Comparison of ENCODE assay signal across 16 cellular contexts in the genomic region with DNA sequence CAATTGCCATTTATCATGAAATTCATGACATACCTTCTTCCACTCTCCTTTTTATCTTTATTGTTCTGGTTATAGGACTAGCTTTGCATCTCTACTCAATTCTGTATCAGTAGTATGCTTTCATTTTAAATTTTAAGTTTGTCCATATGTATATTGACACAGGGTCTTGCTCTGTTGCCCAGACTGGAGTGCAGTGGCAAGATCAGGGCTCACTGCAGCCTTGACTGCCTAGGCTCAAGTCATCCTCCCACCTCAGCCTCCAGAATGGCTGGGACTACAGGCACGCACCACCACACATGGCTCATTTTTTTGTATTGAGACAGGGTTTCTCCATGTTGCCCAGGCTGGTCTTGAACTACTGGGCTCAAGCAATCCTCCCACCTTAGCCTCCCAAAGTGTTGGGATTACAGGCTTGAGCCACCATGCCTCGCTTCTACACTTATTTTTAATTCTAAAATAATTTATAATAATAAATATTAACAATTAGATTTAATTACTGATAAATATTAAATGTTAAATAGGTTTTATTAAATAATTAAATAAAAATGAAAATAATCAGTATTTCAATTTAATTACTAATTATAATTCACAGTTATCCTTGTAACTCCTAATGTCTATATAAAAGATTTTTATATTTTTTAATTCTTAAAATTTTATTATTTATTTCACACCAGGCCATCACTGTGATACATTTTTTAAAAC. TPM values are rescaled to one million over a fixed set of nuclear protein-coding genes. Genes with fewer than 3 reads are reported as not detected.
"Had no signal": no experiment of that assay in that cellular context is flagged by ENCODE, and none has a peak within 500 bp of the region (broad histone marks: within the 10 kb centered on the region; RNA-seq: fewer than 3 reads in every experiment).

No MANE protein-coding gene starts in this region.

- H3K27ac Mint-ChIP-seq: activated T-cell treated with anti-CD3 and anti-CD28 coated beads, Interleukin-2, amount 50 U/mL, for 24 hours had no signal

- H3K27ac ChIP-seq: cardiac muscle cell, vagina had no signal

- H3K9me3 ChIP-seq: gastrocnemius medialis, heart right ventricle, left ventricle myocardium inferior, tibial nerve, vagina had no signal

- H3K9me3 Mint-ChIP-seq: activated T-cell treated with anti-CD3 and anti-CD28 coated beads, Interleukin-2, amount 50 U/mL, for 24 hours had no signal

- H3K27me3 Mint-ChIP-seq: activated T-cell treated with anti-CD3 and anti-CD28 coated beads, Interleukin-2, amount 50 U/mL, for 24 hours had no signal

- H3K4me3 Mint-ChIP-seq: activated T-cell treated with anti-CD3 and anti-CD28 coated beads, Interleukin-2, amount 50 U/mL, for 24 hours had no signal

- H3K4me3 ChIP-seq: cardiac muscle cell, gastrocnemius medialis, heart right ventricle, left ventricle myocardium inferior, tibial nerve, vagina had no signal

- H3K27me3 ChIP-seq: cardiac muscle cell, gastrocnemius medialis, heart right ventricle, tibial nerve, vagina had no signal

- H3K36me3 ChIP-seq: cardiac muscle cell had no signal

- FAIRE-seq: astrocyte, keratinocyte had no signal

- ATAC-seq: gastrocnemius medialis, heart right ventricle had no signal

- DNase-seq: activated CD4-positive, alpha-beta T cell treated with anti-CD3 and anti-CD28 coated beads, Interleukin-2, amount 50 U/mL, for 1 hour; activated effector memory CD4-positive, alpha-beta T cell treated with anti-CD3 and anti-CD28 coated beads, Interleukin-2, amount 50 U/mL, for 16 hours; activated T-cell treated with anti-CD3 and anti-CD28 coated beads, Interleukin-2, amount 50 U/mL, for 24 hours; gastrocnemius medialis; heart right ventricle; left ventricle myocardium inferior; retina had no signal

RNA-seq across cellular contexts. Expression of gene SLC17A2, which starts 59.8 kb away (rescaled TPM):
- total RNA-seq: astrocyte, cardiac muscle cell, fibroblast of lung, heart right ventricle, left ventricle myocardium inferior, mesenteric fat pad, skeletal muscle tissue, subcutaneous adipose tissue, tibial nerve, vagina had no signal
- polyA plus RNA-seq: cardiac muscle cell, fibroblast of lung, heart right ventricle, keratinocyte had no signal
